24 cellular contexts compared by ENCODE assay signal in the genomic region with DNA sequence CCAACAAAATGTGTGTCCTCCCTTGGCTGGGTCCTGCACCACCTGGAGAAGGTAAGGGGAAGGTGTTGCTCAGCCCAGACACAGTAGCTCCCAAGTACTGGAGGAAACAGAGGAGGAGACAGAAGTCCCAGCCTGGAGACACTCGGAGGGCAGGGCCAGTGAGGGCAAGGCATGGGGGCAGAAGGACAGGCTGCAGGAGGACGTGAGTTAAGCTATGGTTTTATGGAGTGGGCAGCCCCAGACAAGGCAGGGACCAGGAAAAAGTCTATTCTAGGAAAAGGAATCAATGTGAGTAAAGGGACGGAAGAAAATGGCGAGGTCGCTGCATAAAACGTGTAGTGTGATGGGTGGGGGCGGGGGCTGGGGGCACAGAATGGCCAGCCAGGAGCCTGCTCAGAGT.
"Had no signal": no experiment of that assay in that cellular context is flagged by ENCODE, and none has a peak within 500 bp of the region (broad histone marks: within the 10 kb centered on the region; RNA-seq: fewer than 3 reads in every experiment).

No MANE protein-coding gene starts in this region.

- H3K4me3 ChIP-seq: adrenal gland, ascending aorta, hepatocyte, SJCRH30, thyroid gland had no signal

- H3K4me1 Mint-ChIP-seq: memory B cell, T-cell had no signal

- H3K9me3 ChIP-seq: SJCRH30, thyroid gland had no signal

- H3K27ac ChIP-seq: adrenal gland, ascending aorta, brain microvascular endothelial cell, foreskin keratinocyte, hepatocyte, SJCRH30, thyroid gland, WERI-Rb-1 had no signal

- H3K36me3 Mint-ChIP-seq: memory B cell, T-cell had no signal

- DNase-seq: activated CD4-positive, alpha-beta T cell treated with anti-CD3 and anti-CD28 coated beads for 1 hour; activated CD4-positive, alpha-beta T cell treated with anti-CD3 and anti-CD28 coated beads, Interleukin-2, amount 50 U/mL, for 1 hour; activated gamma-delta T cell; activated naive CD4-positive, alpha-beta T cell treated with anti-CD3 and anti-CD28 coated beads, Interleukin-2, amount 50 U/mL, for 16 hours; activated T-cell treated with anti-CD3 and anti-CD28 coated beads, Interleukin-2, amount 50 U/mL, for 72 hours; brain microvascular endothelial cell; caudate nucleus; dermis blood vessel endothelial cell; effector CD8-positive, alpha-beta T cell; foreskin keratinocyte; glutamatergic neuron; left cardiac atrium; nucleus accumbens; SJCRH30; stimulated activated CD4-positive, alpha-beta T cell treated with anti-CD3 and anti-CD28 coated beads, Interleukin-4, amount 100 ng/mL, for 24 hours; stimulated activated naive CD4-positive, alpha-beta T cell treated with Interleukin-2 at 50 U/mL for 16 hours; T-cell; thyroid gland; WERI-Rb-1 had no signal

- H3K27me3 ChIP-seq: adrenal gland, ascending aorta, brain microvascular endothelial cell, foreskin keratinocyte, hepatocyte, SJCRH30, thyroid gland had no signal

- H3K36me3 ChIP-seq: adrenal gland, ascending aorta, brain microvascular endothelial cell, SJCRH30, thyroid gland, WERI-Rb-1 had no signal

- ATAC-seq: activated T-cell treated with anti-CD3 and anti-CD28 coated beads, Interleukin-2, amount 50 U/mL, for 72 hours; foreskin keratinocyte; left cardiac atrium; T-cell had no signal

- H3K27ac Mint-ChIP-seq: activated T-cell treated with anti-CD3 and anti-CD28 coated beads, Interleukin-2, amount 50 U/mL, for 72 hours; memory B cell; T-cell; T-helper 2 cell treated with Interferon-gamma antibody and Interleukin-4, amounts not matched to agents 5 μg/mL and 100 μg/mL, for 36 hours had no signal

- H3K4me1 ChIP-seq: adrenal gland, ascending aorta, foreskin keratinocyte, SJCRH30, thyroid gland had no signal

- H3K4me3 Mint-ChIP-seq: activated T-cell treated with anti-CD3 and anti-CD28 coated beads, Interleukin-2, amount 50 U/mL, for 72 hours; memory B cell; T-cell; T-helper 2 cell treated with Interferon-gamma antibody and Interleukin-4, amounts not matched to agents 5 μg/mL and 100 μg/mL, for 36 hours had no signal
